ENCODE assay signal across 8 cellular contexts in the genomic region with DNA sequence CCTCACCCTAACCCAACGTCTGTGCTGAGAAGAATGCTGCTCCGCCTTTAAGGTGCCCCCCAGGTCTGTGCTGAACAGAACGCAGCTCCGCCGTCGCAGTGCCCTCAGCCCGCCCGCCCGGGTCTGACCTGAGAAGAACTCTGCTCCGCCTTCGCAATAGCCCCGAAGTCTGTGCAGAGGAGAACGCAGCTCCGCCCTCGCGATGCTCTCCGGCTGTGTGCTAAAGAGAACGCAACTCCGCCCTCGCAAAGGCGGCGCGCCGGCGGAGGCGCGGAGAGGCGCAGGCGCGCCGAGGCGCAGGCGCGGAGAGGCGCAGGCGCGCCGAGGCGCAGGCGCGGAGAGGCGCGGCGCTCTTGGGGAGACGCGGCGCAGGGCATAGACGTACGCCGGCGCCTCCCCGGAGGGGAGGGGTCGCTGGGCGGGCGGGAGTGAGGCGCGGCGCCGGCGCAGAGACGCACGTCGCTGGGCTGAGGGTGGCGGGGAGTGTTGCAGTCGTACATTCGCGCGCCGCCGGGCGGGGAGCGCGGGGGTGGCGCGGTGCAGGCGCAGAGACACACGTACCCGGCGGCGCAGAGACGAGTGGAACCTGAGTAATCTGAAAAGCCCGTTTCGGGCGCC. TPM values are rescaled to one million over a fixed set of nuclear protein-coding genes. Genes with fewer than 3 reads are reported as not detected.
DNase-seq lines count a peak whose midpoint lies in the region; ATAC-seq lines count a peak whose summit lies in the region.
"Not testable (repeated sequence)": the region's sequence is repeated elsewhere in the genome, so short reads cannot be mapped to it uniquely, and the experiment has no call there.

No MANE protein-coding gene starts in this region.

- H3K27ac Mint-ChIP-seq in effector memory CD8-positive, alpha-beta T cell = peak overlapping the region; percentile 90 to 95

- ATAC-seq in GM18508 (IDR thresholded peaks at IDR 0.05; ENCODE audit: insufficient read depth, unreplicated experiment) = peak; percentile 90
- peak; percentile 98 for ATAC-seq in HG02798 (IDR thresholded peaks at IDR 0.05; ENCODE audit: poor library complexity, unreplicated experiment)
- ATAC-seq in effector memory CD8-positive, alpha-beta T cell (replicated peaks) = peak; percentile 66

- peaks cover 17% of the 10 kb centered on the region for H3K36me3 Mint-ChIP-seq in effector memory CD8-positive, alpha-beta T cell (ENCODE audit: insufficient read depth)

- not testable (repeated sequence) for H3K27me3 ChIP-seq in NT2/D1 (ENCODE audit: insufficient read depth, insufficient read length)

- H3K4me1 ChIP-seq in NT2/D1 (ENCODE audit: insufficient read depth, insufficient read length); urinary bladder (ENCODE audit: insufficient read depth): not testable (repeated sequence)

- not testable (repeated sequence) for H3K9ac ChIP-seq in NT2/D1 (ENCODE audit: insufficient read length, low read depth)

- H3K4me3 Mint-ChIP-seq in effector memory CD8-positive, alpha-beta T cell = peak overlapping the region; percentile 85 to 86

- not testable (repeated sequence) for H3K4me1 Mint-ChIP-seq in effector memory CD8-positive, alpha-beta T cell (ENCODE audit: low read depth in 2 of 2)

- DNase-seq in NT2/D1 (ENCODE audit: low read depth, low spot score) = peak; percentile 73
- DNase-seq in activated T-cell treated with anti-CD3 and anti-CD28 coated beads for 48 hours (ENCODE audit: low read depth) = peak; percentile 88
- DNase-seq in effector memory CD8-positive, alpha-beta T cell = peak; percentile 78 to 87 (median 83)
- DNase-seq in left kidney (ENCODE audit: low read depth, low spot score) = peak; percentile 96

- not testable (repeated sequence) for H3K36me3 ChIP-seq in NT2/D1 (ENCODE audit: insufficient read depth, insufficient read length, low read length); urinary bladder (ENCODE audit: insufficient read depth)

- H3K27me3 Mint-ChIP-seq in effector memory CD8-positive, alpha-beta T cell = not testable (repeated sequence)

- 20% methylated on average over 84 of the region's 84 CpGs for WGBS in urinary bladder

- peak overlapping the region; percentile 65 for H3K4me3 ChIP-seq in NT2/D1 (ENCODE audit: insufficient read length, low read depth)
- H3K4me3 ChIP-seq in skin epidermis = peak overlapping the region; percentile 34 to 49 (median 45)
- peak overlapping the region; percentile 34 for H3K4me3 ChIP-seq in urinary bladder (ENCODE audit: low read depth, low read length)

- H3K27ac ChIP-seq in skin epidermis = peak overlapping the region in 20 of 21 experiments; percentile 69 to 93 (median 84)
- H3K27ac ChIP-seq in urinary bladder (ENCODE audit: low read depth) = peak overlapping the region; percentile 89

- H3K9me3 ChIP-seq in NT2/D1 (ENCODE audit: insufficient read depth, low read length) = peaks cover 24% of the 10 kb centered on the region; the same call in 1 of the 2 replicates

- not testable (repeated sequence) for H3K9me3 Mint-ChIP-seq in effector memory CD8-positive, alpha-beta T cell

RNA-seq across cellular contexts. Expression of a gene that starts 23.5 kb away (rescaled TPM):
- 13.3 TPM for total RNA-seq in urinary bladder
- 11.4 TPM for polyA plus RNA-seq in urinary bladder

Comparison
In these comparisons a context has a peak if more than half of its experiments do, and no peak if none do; other contexts are left out.
1. Peak in every context shown above with its lines: DNase-seq, ATAC-seq, H3K4me3 ChIP-seq and H3K27ac ChIP-seq.